Comparison of ENCODE assay signal across 9 cellular contexts in genomic region chr2:127638361-127639110, GRCh38. TPM values are rescaled to one million over a fixed set of nuclear protein-coding genes. Genes with fewer than 3 reads are reported as not detected.
DNase-seq lines count a peak whose midpoint lies in the region; ATAC-seq and TF ChIP-seq lines count a peak whose summit lies in the region.
"Had no signal": no experiment of that assay in that cellular context is flagged by ENCODE, and none has a peak within 500 bp of the region (broad histone marks: within the 10 kb centered on the region; RNA-seq: fewer than 3 reads in every experiment).

No MANE protein-coding gene starts in this region.

- peak overlapping the region; percentile 76 for H3K27ac Mint-ChIP-seq in activated naive CD4-positive, alpha-beta T cell treated with anti-CD3 and anti-CD28 coated beads, Interleukin-2, amount 50 U/mL, for 24 hours

- H3K27ac ChIP-seq in caudate nucleus (ENCODE audit: low read depth, low read length) (peak overlapping the region; percentile 52), lung (ENCODE audit: low read depth in 1 of 2, low read length in 1 of 2) (peak overlapping the region; percentile 61 to 92), urinary bladder (ENCODE audit: low read depth) (peak overlapping the region; percentile 24)

- H3K4me3 Mint-ChIP-seq in activated naive CD4-positive, alpha-beta T cell treated with anti-CD3 and anti-CD28 coated beads, Interleukin-2, amount 50 U/mL, for 24 hours, result peak overlapping the region; percentile 55
- H3K4me3 Mint-ChIP-seq: activated CD8-positive, alpha-beta memory T cell treated with anti-CD3 and anti-CD28 coated beads, Interleukin-2, amount 10 ng/mL, durations not matched to agents 7 days and 5 days had no signal

- no peaks in the 10 kb centered on the region for H3K27me3 Mint-ChIP-seq in activated naive CD4-positive, alpha-beta T cell treated with anti-CD3 and anti-CD28 coated beads, Interleukin-2, amount 50 U/mL, for 24 hours
- H3K27me3 Mint-ChIP-seq: activated CD8-positive, alpha-beta memory T cell treated with anti-CD3 and anti-CD28 coated beads, Interleukin-2, amount 10 ng/mL, durations not matched to agents 7 days and 5 days had no signal

- H3K4me3 ChIP-seq in lung (no peak overlapping the region), urinary bladder (ENCODE audit: low read depth, low read length) (no peak overlapping the region)

- H3K36me3 ChIP-seq in lung (ENCODE audit: control insufficient read depth in 2 of 2, insufficient read depth in 2 of 2, low read length in 2 of 2) (peaks cover 0 to 12% of the 10 kb centered on the region in 2 donors), urinary bladder (ENCODE audit: insufficient read depth) (no peaks in the 10 kb centered on the region)

- peaks cover 60% of the 10 kb centered on the region for H3K4me1 Mint-ChIP-seq in activated naive CD4-positive, alpha-beta T cell treated with anti-CD3 and anti-CD28 coated beads, Interleukin-2, amount 50 U/mL, for 24 hours

- H3K27me3 ChIP-seq in lung (ENCODE audit: control insufficient read depth, insufficient read depth), result no peaks in the 10 kb centered on the region

- intact Hi-C loops in head of caudate nucleus (cut with DNase I), result no loop called here

- no peaks in the 10 kb centered on the region for H3K9me3 Mint-ChIP-seq in activated naive CD4-positive, alpha-beta T cell treated with anti-CD3 and anti-CD28 coated beads, Interleukin-2, amount 50 U/mL, for 24 hours

- ATAC-seq in lung (ENCODE audit: insufficient read depth, low FRiP score) (no peak), GM18907 (IDR thresholded peaks at IDR 0.05; ENCODE audit: unreplicated experiment) (no peak)
- ATAC-seq: activated CD8-positive, alpha-beta memory T cell treated with anti-CD3 and anti-CD28 coated beads, Interleukin-2, amount 10 ng/mL, durations not matched to agents 7 days and 5 days had no signal

- DNase-seq in activated naive CD4-positive, alpha-beta T cell (lab: John Stamatoyannopoulos, UW), result no peak
- no peak for DNase-seq in caudate nucleus (lab: John Stamatoyannopoulos, UW)
- peak; percentile 49 for DNase-seq in lung (ENCODE audit: low spot score)
- DNase-seq in GM19238 (ENCODE audit: insufficient read length, low spot score), result no peak
- no peak for DNase-seq in head of caudate nucleus
- DNase-seq: activated CD8-positive, alpha-beta memory T cell treated with anti-CD3 and anti-CD28 coated beads, Interleukin-2, amount 10 ng/mL, durations not matched to agents 7 days and 5 days had no signal

- 55 to 56% methylated on average over 23 of the region's 23 CpGs for WGBS in lung, 2 donors
- WGBS in urinary bladder, result 64% methylated on average over 23 of the region's 23 CpGs

- H3K36me3 Mint-ChIP-seq in activated naive CD4-positive, alpha-beta T cell treated with anti-CD3 and anti-CD28 coated beads, Interleukin-2, amount 50 U/mL, for 24 hours, result no peaks in the 10 kb centered on the region
- H3K36me3 Mint-ChIP-seq: activated CD8-positive, alpha-beta memory T cell treated with anti-CD3 and anti-CD28 coated beads, Interleukin-2, amount 10 ng/mL, durations not matched to agents 7 days and 5 days had no signal

- TF ChIP-seq CTCF in lung (IDR thresholded peaks at IDR 0.05; ENCODE audit: control extremely low read depth, extremely low read depth), result no peak

- no peaks in the 10 kb centered on the region for H3K9me3 ChIP-seq in lung (ENCODE audit: control insufficient read depth in 2 of 2, insufficient read depth in 1 of 2, low read length in 1 of 2)

- H3K4me1 ChIP-seq in lung (ENCODE audit: control insufficient read depth in 2 of 2, insufficient read depth in 2 of 2, low read length in 2 of 2), result peaks cover 0 to 57% of the 10 kb centered on the region in 2 donors
- H3K4me1 ChIP-seq in urinary bladder (ENCODE audit: insufficient read depth), result no peaks in the 10 kb centered on the region

RNA-seq across cellular contexts. Expression of gene GPR17, which starts 7.4 kb away (rescaled TPM):
- total RNA-seq in lung (under 1 TPM in 1 of 2 donors, not detected in 1; 0.40 TPM), urinary bladder (0.11 TPM)
- polyA plus RNA-seq in lung (1 to 10 TPM in 1 of 2 donors, under 1 TPM in 1; 0.30 to 1.4 TPM), urinary bladder (0.47 TPM)
- total RNA-seq: activated CD8-positive, alpha-beta memory T cell treated with anti-CD3 and anti-CD28 coated beads, Interleukin-2, amount 10 ng/mL, durations not matched to agents 7 days and 5 days had no signal

RNA-seq across cellular contexts. Expression of gene LIMS2, which starts 36.8 kb away (rescaled TPM):
- total RNA-seq in lung (100 to 1,000 TPM in 1 of 2 donors, 10 to 100 TPM in 1; 22.2 to 111 TPM), urinary bladder (18.7 TPM)
- polyA plus RNA-seq in lung (100 to 1,000 TPM in 1 of 2 donors, 10 to 100 TPM in 1; 49.6 to 138 TPM), urinary bladder (346 TPM)

Comparison
In these comparisons a context has a peak if more than half of its experiments do, and no peak if none do; other contexts are left out.
1. H3K27ac ChIP-seq: peak in every context shown above with its lines; median percentile 76 in lung; 52 in caudate nucleus; 24 in urinary bladder.